10 cellular contexts compared by ENCODE assay signal in the genomic region with DNA sequence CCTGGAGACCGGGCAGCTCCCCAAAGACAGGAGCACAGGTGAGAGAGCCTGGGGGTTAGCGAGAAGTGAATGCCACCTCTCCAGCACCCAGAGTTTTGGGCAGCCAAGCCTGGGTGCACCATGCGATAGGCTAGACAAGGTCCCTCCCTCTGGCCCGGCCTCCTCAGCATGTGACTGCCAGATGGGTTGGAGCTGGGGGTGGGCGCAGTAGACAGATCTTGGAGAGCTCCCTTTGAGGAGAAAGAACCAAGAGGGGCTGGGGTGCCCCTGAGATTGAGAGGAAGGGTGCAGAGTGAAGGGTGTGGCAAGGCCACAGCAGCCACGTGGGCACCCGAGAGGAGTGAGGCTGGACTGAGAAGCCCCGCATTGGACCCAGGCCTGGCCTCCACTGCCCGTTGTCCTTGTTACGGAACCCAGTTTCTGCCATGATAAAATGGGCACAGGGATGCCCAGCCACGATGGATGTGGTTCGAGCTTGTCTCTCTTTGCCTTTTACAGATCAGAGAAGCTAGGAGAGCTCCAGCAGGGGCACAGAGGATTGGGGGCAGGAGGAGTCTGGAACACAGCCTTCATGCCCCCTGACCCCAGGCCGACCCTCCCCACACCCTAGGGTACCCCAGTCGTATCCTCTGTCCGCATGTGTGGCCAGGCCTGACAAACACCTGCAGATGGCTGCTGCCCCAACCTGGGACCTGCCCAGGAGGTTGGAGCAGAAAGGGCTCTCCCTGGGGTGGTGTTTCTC. TPM values are rescaled to one million over a fixed set of nuclear protein-coding genes. Genes with fewer than 3 reads are reported as not detected.
DNase-seq lines count a peak whose midpoint lies in the region; ATAC-seq and TF ChIP-seq lines count a peak whose summit lies in the region.
"Had no signal": no experiment of that assay in that cellular context is flagged by ENCODE, and none has a peak within 500 bp of the region (broad histone marks: within the 10 kb centered on the region; RNA-seq: fewer than 3 reads in every experiment).

No MANE protein-coding gene starts in this region.

- intact Hi-C loops in activated B cell treated with CpG ODN at 0.5 μM for 24 hours (cut with micrococcal nuclease) (loop anchor here (10.0 kb wide), 1 partner anchor 762 kb away; the partner anchor contains the start of genes MRPL41 and PNPLA7), esophagus muscularis mucosa (cut with DNase I) (no loop called here)

- 87% methylated on average over 15 of the region's 15 CpGs for WGBS in hepatocyte (ENCODE audit: low lambda C conversion rate, missing lambda C conversion rate)
- WGBS in esophagus muscularis mucosa, result 70% methylated on average over 12 of the region's 15 CpGs

- H3K27me3 ChIP-seq in hepatocyte (no peaks in the 10 kb centered on the region), esophagus muscularis mucosa (peaks cover 0 to 16% (median 7%) of the 10 kb centered on the region in 4 donors)

- H3K4me2 ChIP-seq in hepatocyte, result peak overlapping the region; percentile 87

- no peak overlapping the region for H2AFZ ChIP-seq in hepatocyte

- no peaks in the 10 kb centered on the region for H3K9me3 Mint-ChIP-seq in T-helper 2 cell treated with Interferon-gamma antibody and Interleukin-4, amounts not matched to agents 5 μg/mL and 100 μg/mL, for 36 hours
- H3K9me3 Mint-ChIP-seq in activated B cell treated with CpG ODN at 0.5 μM for 24 hours, result no peaks in the 10 kb centered on the region
- no peaks in the 10 kb centered on the region for H3K9me3 Mint-ChIP-seq in stimulated activated memory B cell treated with anti-CD40 and anti-IgM and Interleukin-4, amounts not matched to agents 10 μg/mL and 1 μg/mL and 100 μg/mL, for 72 hours

- peaks cover 15% of the 10 kb centered on the region for H3K27me3 Mint-ChIP-seq in T-helper 2 cell treated with Interferon-gamma antibody and Interleukin-4, amounts not matched to agents 5 μg/mL and 100 μg/mL, for 36 hours (ENCODE audit: low read depth)
- peaks cover 3% of the 10 kb centered on the region for H3K27me3 Mint-ChIP-seq in activated B cell treated with CpG ODN at 0.5 μM for 24 hours
- H3K27me3 Mint-ChIP-seq in stimulated activated memory B cell treated with anti-CD40 and anti-IgM and Interleukin-4, amounts not matched to agents 10 μg/mL and 1 μg/mL and 100 μg/mL, for 72 hours, result peaks cover 15% of the 10 kb centered on the region

- peak overlapping the region; percentile 50 for H3K4me3 ChIP-seq in hepatocyte
- peak overlapping the region in 2 of 4 donors; percentile 77 to 80 for H3K4me3 ChIP-seq in esophagus muscularis mucosa

- CTCF ChIA-PET in activated B cell treated with CpG ODN at 0.5 μM for 24 hours (lab: Charles Lee), result interaction anchor here (0.6 to 2.7 kb wide), 4 partner anchors 35 to 243 kb away, joined by 3 to 13 read pairs (median 3); partner anchors contain the start of genes AJM1 and LCN8

- H3K79me2 ChIP-seq in hepatocyte, result peaks cover 21% of the 10 kb centered on the region

- no peaks in the 10 kb centered on the region for H3K9me2 ChIP-seq in hepatocyte (replicated peaks; ENCODE audit: insufficient read depth)

- peak overlapping the region; percentile 86 for H3K27ac Mint-ChIP-seq in T-helper 2 cell treated with Interferon-gamma antibody and Interleukin-4, amounts not matched to agents 5 μg/mL and 100 μg/mL, for 36 hours
- H3K27ac Mint-ChIP-seq in activated B cell treated with CpG ODN at 0.5 μM for 24 hours, result peak overlapping the region; percentile 90
- H3K27ac Mint-ChIP-seq in stimulated activated memory B cell treated with anti-CD40 and anti-IgM and Interleukin-4, amounts not matched to agents 10 μg/mL and 1 μg/mL and 100 μg/mL, for 72 hours, result peak overlapping the region; percentile 92

- H3K4me1 ChIP-seq in hepatocyte (ENCODE audit: insufficient read depth) (peaks cover 59% of the 10 kb centered on the region), esophagus muscularis mucosa (peaks cover 22 to 38% (median 31%) of the 10 kb centered on the region in 4 donors)

- no peak for TF ChIP-seq POLR2A in esophagus muscularis mucosa (IDR thresholded peaks at IDR 0.05; ENCODE audit: low read depth)

- ATAC-seq in activated B cell treated with CpG ODN at 0.5 μM for 24 hours (ENCODE audit: low read depth) (no peak), HG02798 (IDR thresholded peaks at IDR 0.05; ENCODE audit: poor library complexity, unreplicated experiment) (no peak)
- ATAC-seq in stimulated activated memory B cell treated with anti-CD40 and anti-IgM and Interleukin-4, amounts not matched to agents 10 μg/mL and 1 μg/mL and 100 μg/mL, for 72 hours, result no peak

- peaks cover 27% of the 10 kb centered on the region for H3K4me1 Mint-ChIP-seq in T-helper 2 cell treated with Interferon-gamma antibody and Interleukin-4, amounts not matched to agents 5 μg/mL and 100 μg/mL, for 36 hours (ENCODE audit: low read depth)
- H3K4me1 Mint-ChIP-seq in activated B cell treated with CpG ODN at 0.5 μM for 24 hours, result peaks cover 27% of the 10 kb centered on the region
- peaks cover 34% of the 10 kb centered on the region for H3K4me1 Mint-ChIP-seq in stimulated activated memory B cell treated with anti-CD40 and anti-IgM and Interleukin-4, amounts not matched to agents 10 μg/mL and 1 μg/mL and 100 μg/mL, for 72 hours

- peak overlapping the region; percentile 82 for H3K4me3 Mint-ChIP-seq in T-helper 2 cell treated with Interferon-gamma antibody and Interleukin-4, amounts not matched to agents 5 μg/mL and 100 μg/mL, for 36 hours
- H3K4me3 Mint-ChIP-seq in activated B cell treated with CpG ODN at 0.5 μM for 24 hours, result peak overlapping the region; percentile 48
- H3K4me3 Mint-ChIP-seq in stimulated activated memory B cell treated with anti-CD40 and anti-IgM and Interleukin-4, amounts not matched to agents 10 μg/mL and 1 μg/mL and 100 μg/mL, for 72 hours, result no peak overlapping the region

- no peaks in the 10 kb centered on the region for H3K36me3 ChIP-seq in hepatocyte (replicated peaks; ENCODE audit: insufficient read depth, low read depth)
- peaks cover 0 to 22% (median 15%) of the 10 kb centered on the region in 4 donors for H3K36me3 ChIP-seq in esophagus muscularis mucosa

- H4K20me1 ChIP-seq in hepatocyte (ENCODE audit: insufficient read depth, poor library complexity, severe bottlenecking), result no peaks in the 10 kb centered on the region

- no peak for TF ChIP-seq CTCF in activated B cell treated with CpG ODN at 0.5 μM for 24 hours (IDR thresholded peaks at IDR 0.05)
- no peak for TF ChIP-seq CTCF in hepatocyte (IDR thresholded peaks at IDR 0.05; ENCODE audit: poor library complexity)
- no peak for TF ChIP-seq CTCF in esophagus muscularis mucosa (IDR thresholded peaks at IDR 0.05)

- DNase-seq in T-helper 2 cell treated with Interferon-gamma antibody and Interleukin-4, amounts not matched to agents 5 μg/mL and 100 μg/mL, for 36 hours (ENCODE audit: low spot score), result no peak
- DNase-seq in T-helper 2 cell (no peak), activated B cell treated with CpG ODN at 0.5 μM for 24 hours (no peak), hepatocyte (ENCODE audit: low spot score) (no peak), esophagus muscularis mucosa (ENCODE audit: extremely low spot score) (no peak), NCI-H524 (lab: John Stamatoyannopoulos, UW) (no peak)

- H3K27ac ChIP-seq in hepatocyte (peak overlapping the region; percentile 97), esophagus muscularis mucosa (replicated peaks in 1 of 4) (peak overlapping the region in 1 of 4 donors; percentile 93)

- POLR2A ChIA-PET in activated B cell treated with CpG ODN at 0.5 μM for 24 hours (lab: Charles Lee), result interaction anchor here (0.6 to 1.3 kb wide), 2 partner anchors 15 to 419 kb away, joined by 3 read pairs; partner anchors contain the start of gene RABL6

- H3K9me3 ChIP-seq in hepatocyte (ENCODE audit: low read depth) (no peaks in the 10 kb centered on the region), esophagus muscularis mucosa (no peaks in the 10 kb centered on the region)

- H3K36me3 Mint-ChIP-seq in T-helper 2 cell treated with Interferon-gamma antibody and Interleukin-4, amounts not matched to agents 5 μg/mL and 100 μg/mL, for 36 hours (ENCODE audit: low read depth), result peaks cover 3% of the 10 kb centered on the region
- peaks cover 5% of the 10 kb centered on the region for H3K36me3 Mint-ChIP-seq in activated B cell treated with CpG ODN at 0.5 μM for 24 hours (ENCODE audit: low read depth)
- no peaks in the 10 kb centered on the region for H3K36me3 Mint-ChIP-seq in stimulated activated memory B cell treated with anti-CD40 and anti-IgM and Interleukin-4, amounts not matched to agents 10 μg/mL and 1 μg/mL and 100 μg/mL, for 72 hours

- TF ChIP-seq EP300 in esophagus muscularis mucosa (IDR thresholded peaks at IDR 0.05), result no peak

RNA-seq across cellular contexts. Expression of gene TMEM141, which starts 1.3 kb away (rescaled TPM):
- total RNA-seq in activated B cell treated with CpG ODN at 0.5 μM for 24 hours (34.9 and 35.8 TPM in 2 replicates), hepatocyte (230 and 232 TPM in 2 replicates), esophagus muscularis mucosa (10 to 100 TPM; 27.9 to 48.7 (median 31.5) TPM)
- 372 and 385 TPM in 2 replicates for polyA plus RNA-seq in hepatocyte

RNA-seq across cellular contexts. Expression of gene CCDC183, which starts 3.6 kb away (rescaled TPM):
- total RNA-seq in activated B cell treated with CpG ODN at 0.5 μM for 24 hours (not detected in 2 replicates), hepatocyte (10.5 and 17.7 TPM in 2 replicates), esophagus muscularis mucosa (1 to 10 TPM in 2 of 4 donors, under 1 TPM in 2; 0.33 to 2.5 (median 1.4) TPM)
- 32.1 and 56.4 TPM in 2 replicates for polyA plus RNA-seq in hepatocyte
- total RNA-seq: HT1080 had no signal

RNA-seq across cellular contexts. Expression of gene RABL6, which starts 15.3 kb away (rescaled TPM):
- 70.1 and 75.0 TPM in 2 replicates for total RNA-seq in activated B cell treated with CpG ODN at 0.5 μM for 24 hours
- 67.2 and 72.3 TPM in 2 replicates for total RNA-seq in hepatocyte
- polyA plus RNA-seq in hepatocyte, result 103 and 110 TPM in 2 replicates
- 100 to 1,000 TPM in 1 of 4 donors, 10 to 100 TPM in 3; 56.3 to 110 (median 83.0) TPM for total RNA-seq in esophagus muscularis mucosa

RNA-seq across cellular contexts. Expression of gene LCN15, which starts 28.2 kb away (rescaled TPM):
- total RNA-seq in activated B cell treated with CpG ODN at 0.5 μM for 24 hours (not detected in 2 replicates), hepatocyte (1.5 and 35.9 TPM in 2 replicates), esophagus muscularis mucosa (not detected)
- 0.85 and 1.4 TPM in 2 replicates for polyA plus RNA-seq in hepatocyte
- total RNA-seq: HT1080 had no signal
- polyA plus RNA-seq: AG04450 had no signal

RNA-seq across cellular contexts. Expression of gene LCN8, which starts 34.4 kb away (rescaled TPM):
- total RNA-seq in activated B cell treated with CpG ODN at 0.5 μM for 24 hours (5.3 and 6.9 TPM in 2 replicates), hepatocyte (not detected in 2 replicates), esophagus muscularis mucosa (not detected)
- polyA plus RNA-seq in hepatocyte, result not detected in 2 replicates
- total RNA-seq: HT1080 had no signal
- polyA plus RNA-seq: AG04450 had no signal
